ENCODE assay signal across 8 cellular contexts in genomic region chr14:39431416-39432178, GRCh38. TPM values are rescaled to one million over a fixed set of nuclear protein-coding genes. Genes with fewer than 3 reads are reported as not detected.
DNase-seq lines count a peak whose midpoint lies in the region; ATAC-seq and TF ChIP-seq lines count a peak whose summit lies in the region.

No MANE protein-coding gene starts in this region.

- H3K4me3 ChIP-seq in GM12865 (ENCODE audit: low read depth, low read length) (peak overlapping the region; percentile 95), Karpas-422 (ENCODE audit: low read length) (peak overlapping the region; percentile 89)
- H3K4me3 ChIP-seq in effector memory CD4-positive, alpha-beta T cell (ENCODE audit: insufficient read depth, low read depth, low read length, poor library complexity, severe bottlenecking), result peak overlapping the region; percentile 99

- TF ChIP-seq CTCF in GM12865 (IDR thresholded peaks at IDR 0.05; ENCODE audit: insufficient read depth, low read depth, low read length, missing control alignments), result no peak

- peaks cover 46% of the 10 kb centered on the region for H3K4me1 ChIP-seq in Karpas-422 (ENCODE audit: low read length)
- H3K4me1 ChIP-seq in effector memory CD4-positive, alpha-beta T cell (ENCODE audit: control insufficient read depth, insufficient read depth, low read length, poor library complexity, severe bottlenecking), result peaks cover 27% of the 10 kb centered on the region

- no peaks in the 10 kb centered on the region for H3K9me3 ChIP-seq in Karpas-422 (ENCODE audit: low read length)
- H3K9me3 ChIP-seq in effector memory CD4-positive, alpha-beta T cell (ENCODE audit: control insufficient read depth, low read length), result no peaks in the 10 kb centered on the region

- H3K36me3 ChIP-seq in Karpas-422 (ENCODE audit: insufficient read depth, low read length), result no peaks in the 10 kb centered on the region
- no peaks in the 10 kb centered on the region for H3K36me3 ChIP-seq in effector memory CD4-positive, alpha-beta T cell (ENCODE audit: control insufficient read depth, insufficient read depth, low read length)

- peak overlapping the region; percentile 92; the same call in 1 of the 2 replicates for H2AFZ ChIP-seq in Karpas-422 (ENCODE audit: low read length)

- no peaks in the 10 kb centered on the region; the same call in 1 of the 2 replicates for H4K20me1 ChIP-seq in Karpas-422 (ENCODE audit: insufficient read depth, low read depth, low read length)

- no peaks in the 10 kb centered on the region for H3K27me3 ChIP-seq in Karpas-422 (ENCODE audit: low read length)
- no peaks in the 10 kb centered on the region for H3K27me3 ChIP-seq in effector memory CD4-positive, alpha-beta T cell (replicated peaks; ENCODE audit: control insufficient read depth, insufficient read depth, low read length, poor library complexity, severe bottlenecking)

- peak; percentile 16 for ATAC-seq in GM21786 (IDR thresholded peaks at IDR 0.05; ENCODE audit: unreplicated experiment)

- peak overlapping the region; percentile 78 for H3K4me2 ChIP-seq in Karpas-422 (ENCODE audit: low read depth, low read length, poor library complexity, severe bottlenecking)

- H3K9ac ChIP-seq in Karpas-422 (ENCODE audit: low read length), result peak overlapping the region; percentile 90

- H3K79me2 ChIP-seq in Karpas-422 (ENCODE audit: low read length), result peaks cover 51% of the 10 kb centered on the region

- peak; percentile 74 for DNase-seq in GM12865 (ENCODE audit: low read depth)
- peak; percentile 87 for DNase-seq in Karpas-422
- peak; percentile 43 to 56 for DNase-seq in activated CD4-positive, alpha-beta T cell treated with anti-CD3 and anti-CD28 coated beads, Interleukin-2, amount 50 U/mL, for 48 hours
- peak; percentile 7 to 29 (median 23) for DNase-seq in effector memory CD4-positive, alpha-beta T cell
- DNase-seq in midbrain (lab: John Stamatoyannopoulos, UW), result peak; percentile 37
- peak; percentile 9 to 16 for DNase-seq in stimulated activated CD8-positive, alpha-beta memory T cell treated with anti-CD3 and anti-CD28 coated beads, Interleukin-4, amount 100 ng/mL, for 4 hours (ENCODE audit: low read depth in 2 of 2, low spot score in 1 of 2)
- no peak for DNase-seq in DMS153 (lab: John Stamatoyannopoulos, UW)

- H3K9me2 ChIP-seq in Karpas-422 (replicated peaks; ENCODE audit: insufficient read depth, low read length), result no peaks in the 10 kb centered on the region

- peak overlapping the region; percentile 87 for H3K27ac ChIP-seq in Karpas-422 (ENCODE audit: low read length)
- H3K27ac ChIP-seq in effector memory CD4-positive, alpha-beta T cell (ENCODE audit: insufficient read depth, low read length, poor library complexity, severe bottlenecking), result peak overlapping the region; percentile 100

RNA-seq across cellular contexts. Expression of gene FBXO33, which starts 0.6 kb away (rescaled TPM):
- total RNA-seq in Karpas-422 (2014; rRNA removed; shearing (Covaris generic); ENCODE audit: low replicate concordance), result 35.3 and 63.7 TPM in 2 replicates
